In the genomic region with DNA sequence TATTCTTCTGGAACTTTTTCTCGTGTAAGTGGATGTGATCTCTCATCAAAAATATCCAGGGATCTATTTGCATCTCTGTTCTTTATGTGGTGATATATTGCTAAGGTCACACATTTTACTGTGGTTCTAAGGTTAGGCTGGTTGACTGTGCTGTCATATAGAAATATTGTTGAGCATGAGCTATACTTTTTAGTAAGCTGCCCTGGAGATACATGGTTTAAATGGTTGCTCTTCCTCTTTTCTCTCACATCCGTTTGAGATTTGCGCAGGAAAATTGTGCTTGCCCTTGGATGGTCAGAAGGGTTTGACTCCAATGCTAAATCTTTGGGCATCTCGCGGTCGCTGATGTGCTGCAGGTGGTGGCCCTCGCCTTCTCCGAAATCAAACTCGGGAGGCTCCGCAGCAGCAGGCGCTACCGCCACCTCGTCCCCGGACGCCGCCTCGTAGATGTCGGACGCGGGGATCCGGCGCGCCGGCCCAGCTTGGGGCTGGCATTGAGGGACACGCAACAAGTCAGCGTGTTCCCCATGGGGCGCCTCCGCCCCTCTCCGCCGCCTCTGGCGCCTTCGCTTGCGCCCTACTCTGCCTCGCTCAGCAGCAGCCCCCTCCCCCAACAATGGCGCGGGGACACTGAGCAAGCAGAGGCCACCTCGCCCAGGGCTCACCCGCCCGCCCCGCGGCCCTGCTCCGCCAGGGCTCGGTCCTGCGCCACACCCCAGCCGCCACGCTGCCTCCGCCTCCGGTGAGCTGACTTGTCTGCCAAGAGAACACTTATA, we compare ENCODE assay signal across 8 cellular contexts.
A peak's percentile ranks its signal among the peaks of the same experiment; 100 is the strongest.
DNase-seq lines count a peak whose midpoint lies in the region; ATAC-seq, FAIRE-seq and TF ChIP-seq lines count a peak whose summit lies in the region.

No MANE protein-coding gene starts in this region.

- H3K4me3 Mint-ChIP-seq in IgD-negative memory B cell, result peak overlapping the region; percentile 71 to 92 (median 82)
- H3K4me3 Mint-ChIP-seq in stimulated activated naive CD8-positive, alpha-beta T cell treated with anti-CD3 and anti-CD28 coated beads, Interleukin-15, amount 100 ng/mL, for 72 hours, result peak overlapping the region; percentile 69 to 76

- peak overlapping the region in 1 of 3 donors; percentile 38 for H3K27ac Mint-ChIP-seq in IgD-negative memory B cell
- H3K27ac Mint-ChIP-seq in stimulated activated naive CD8-positive, alpha-beta T cell treated with anti-CD3 and anti-CD28 coated beads, Interleukin-15, amount 100 ng/mL, for 72 hours, result peak overlapping the region; percentile 76

- peak overlapping the region; percentile 21 to 34 for H3K4me3 ChIP-seq in kidney (ENCODE audit: low read length in 2 of 2)

- H3K9ac ChIP-seq in kidney (ENCODE audit: low read length in 2 of 2), result no peak overlapping the region

- H3K27me3 Mint-ChIP-seq in IgD-negative memory B cell, result peaks cover 16% of the 10 kb centered on the region
- no peaks in the 10 kb centered on the region for H3K27me3 Mint-ChIP-seq in stimulated activated naive CD8-positive, alpha-beta T cell treated with anti-CD3 and anti-CD28 coated beads, Interleukin-15, amount 100 ng/mL, for 72 hours

- peaks cover 0 to 2% of the 10 kb centered on the region in 2 donors for H3K4me1 ChIP-seq in kidney (ENCODE audit: control insufficient read depth in 1 of 2, insufficient read depth in 1 of 2, low read depth in 1 of 2, low read length in 2 of 2)

- no peak for TF ChIP-seq CTCF in kidney (IDR thresholded peaks at IDR 0.05; ENCODE audit: borderline replicate concordance, extremely low read depth, insufficient read depth)

- peaks cover 0 to 7% (median 0%) of the 10 kb centered on the region in 3 donors for H3K9me3 Mint-ChIP-seq in IgD-negative memory B cell
- H3K9me3 Mint-ChIP-seq in stimulated activated naive CD8-positive, alpha-beta T cell treated with anti-CD3 and anti-CD28 coated beads, Interleukin-15, amount 100 ng/mL, for 72 hours, result no peaks in the 10 kb centered on the region

- peak; percentile 10 for DNase-seq in activated T-helper 9 cell treated with anti-CD3 and anti-CD28 coated beads, Interleukin-2, amount 50 U/mL, for 16 hours (ENCODE audit: low read depth)
- DNase-seq in kidney (peak; percentile 78), AG20443 (ENCODE audit: low spot score) (no peak), NCI-H1436 (lab: John Stamatoyannopoulos, UW) (no peak), NCI-H526 (lab: John Stamatoyannopoulos, UW) (no peak)
- DNase-seq in stimulated activated naive CD8-positive, alpha-beta T cell treated with anti-CD3 and anti-CD28 coated beads, Interleukin-15, amount 100 ng/mL, for 72 hours, result peak; percentile 23 to 35

- ATAC-seq in GM19043 (IDR thresholded peaks at IDR 0.05; ENCODE audit: low read depth, unreplicated experiment), result peak; percentile 51
- ATAC-seq in stimulated activated naive CD8-positive, alpha-beta T cell treated with anti-CD3 and anti-CD28 coated beads, Interleukin-15, amount 100 ng/mL, for 72 hours, result peak; percentile 85

- no peaks in the 10 kb centered on the region for H3K36me3 ChIP-seq in kidney (ENCODE audit: control insufficient read depth in 1 of 2, insufficient read depth in 2 of 2, low read length in 2 of 2)

- intact Hi-C loops in kidney (cut with DNase I), result no loop called here

- peaks cover 6 to 22% (median 17%) of the 10 kb centered on the region in 3 donors for H3K4me1 Mint-ChIP-seq in IgD-negative memory B cell
- H3K4me1 Mint-ChIP-seq in stimulated activated naive CD8-positive, alpha-beta T cell treated with anti-CD3 and anti-CD28 coated beads, Interleukin-15, amount 100 ng/mL, for 72 hours, result peaks cover 5% of the 10 kb centered on the region

- FAIRE-seq in kidney (lab: Jason Lieb, UNC), result no peak

- no peaks in the 10 kb centered on the region for H3K36me3 Mint-ChIP-seq in IgD-negative memory B cell

- no peaks in the 10 kb centered on the region for H3K9me3 ChIP-seq in kidney (ENCODE audit: control insufficient read depth in 1 of 2, low read length in 2 of 2)

- H3K27ac ChIP-seq in kidney (ENCODE audit: low read depth in 2 of 2, low read length in 2 of 2), result no peak overlapping the region

Comparison
In these comparisons a context has a peak if more than half of its experiments do, and no peak if none do; other contexts are left out.
1. DNase-seq: peak in activated T-helper 9 cell treated with anti-CD3 and anti-CD28 coated beads, Interleukin-2, amount 50 U/mL, for 16 hours (single experiment), kidney (single experiment) and stimulated activated naive CD8-positive, alpha-beta T cell treated with anti-CD3 and anti-CD28 coated beads, Interleukin-15, amount 100 ng/mL, for 72 hours (2 of 2); none in AG20443 (single experiment), NCI-H1436 (single experiment) and NCI-H526 (0 of 2).